Comparison of ENCODE assay signal across 27 cellular contexts in genomic region chr14:53161758-53162512, GRCh38. TPM values are rescaled to one million over a fixed set of nuclear protein-coding genes. Genes with fewer than 3 reads are reported as not detected.
DNase-seq lines count a peak whose midpoint lies in the region; ATAC-seq and TF ChIP-seq lines count a peak whose summit lies in the region.
"Had no signal": no experiment of that assay in that cellular context is flagged by ENCODE, and none has a peak within 500 bp of the region (broad histone marks: within the 10 kb centered on the region; RNA-seq: fewer than 3 reads in every experiment).

No MANE protein-coding gene starts in this region.

- no peaks in the 10 kb centered on the region for H3K36me3 Mint-ChIP-seq in CD4-positive, alpha-beta T cell (ENCODE audit: low read depth)
- no peaks in the 10 kb centered on the region for H3K36me3 Mint-ChIP-seq in T-helper 17 cell (ENCODE audit: low read depth)
- H3K36me3 Mint-ChIP-seq: neural progenitor cell had no signal

- intact Hi-C loops in CD4-positive, alpha-beta T cell (cut with DNase I, micrococcal nuclease), result no loop called here

- H3K27ac ChIP-seq in CD4-positive, alpha-beta T cell (ENCODE audit: low read depth, low read length), result no peak overlapping the region
- peak overlapping the region; percentile 10; the same call in 1 of the 2 replicates for H3K27ac ChIP-seq in HL-60 (replicated peaks)
- H3K27ac ChIP-seq: adrenal gland, dorsolateral prefrontal cortex, gastrocnemius medialis, KMS-11, neural progenitor cell had no signal

- H3K36me3 ChIP-seq in MG63, result no peaks in the 10 kb centered on the region
- H3K36me3 ChIP-seq: adrenal gland, gastrocnemius medialis, neural progenitor cell, spleen had no signal

- H3K27me3 Mint-ChIP-seq in CD4-positive, alpha-beta T cell, result no peaks in the 10 kb centered on the region
- no peaks in the 10 kb centered on the region for H3K27me3 Mint-ChIP-seq in T-helper 17 cell

- H3K9me3 Mint-ChIP-seq in CD4-positive, alpha-beta T cell, result peaks cover 3% of the 10 kb centered on the region

- H3K9me3 ChIP-seq in CD4-positive, alpha-beta T cell (ENCODE audit: control insufficient read depth, low read length), result no peaks in the 10 kb centered on the region
- H3K9me3 ChIP-seq in T-helper 17 cell (ENCODE audit: control insufficient read depth, low read length, poor library complexity, severe bottlenecking), result no peaks in the 10 kb centered on the region
- H3K9me3 ChIP-seq in MG63, result no peaks in the 10 kb centered on the region
- H3K9me3 ChIP-seq: adrenal gland, body of pancreas, gastrocnemius medialis had no signal

- CTCF ChIA-PET in CD4-positive, alpha-beta T cell (lab: Charles Lee), result interaction anchor here (1.0 kb wide), 1 partner anchor 11 kb away, joined by 4 read pairs; no protein-coding TSS in a partner anchor

- POLR2A ChIA-PET in CD4-positive, alpha-beta T cell (lab: Charles Lee), result interaction anchor here (1.0 to 1.3 kb wide), 2 partner anchors 9 to 12 kb away, joined by 3 to 20 read pairs; partner anchors contain the start of gene DDHD1

- ATAC-seq in CD4-positive, alpha-beta T cell (ENCODE audit: poor library complexity), result peak; percentile 58
- ATAC-seq in T-helper 17 cell (peak; percentile 85), HG02840 (IDR thresholded peaks at IDR 0.05; ENCODE audit: low FRiP score, unreplicated experiment) (no peak), GM19467 (IDR thresholded peaks at IDR 0.05; ENCODE audit: unreplicated experiment) (no peak)
- ATAC-seq: body of pancreas, gastrocnemius medialis, HCT116, right cardiac atrium had no signal

- H3K4me1 Mint-ChIP-seq in CD4-positive, alpha-beta T cell (ENCODE audit: low read depth), result peaks cover 6% of the 10 kb centered on the region
- H3K4me1 Mint-ChIP-seq in T-helper 17 cell, result peaks cover 5% of the 10 kb centered on the region
- H3K4me1 Mint-ChIP-seq: neural progenitor cell had no signal

- peak; percentile 63 to 77 for DNase-seq in AML-193 (lab: John Stamatoyannopoulos, UW)
- no peak for DNase-seq in CD4-positive, alpha-beta T cell
- DNase-seq in HL-60 (ENCODE audit: low read depth in 1 of 2, low spot score in 1 of 2), result peak in 1 of 2 experiments; percentile 30
- no peak for DNase-seq in T-helper 17 cell
- DNase-seq in COR-L47 (lab: John Stamatoyannopoulos, UW), result no peak
- DNase-seq in MG63, result no peak
- DNase-seq: activated naive CD4-positive, alpha-beta T cell; activated T-cell treated with anti-CD3 and anti-CD28 coated beads for 4 hours; adrenal gland; body of pancreas; C1 segment of cervical spinal cord; cerebellar nuclear complex; dorsolateral prefrontal cortex; EL; gastrocnemius medialis; mesenchymal stem cell; NCI-H1694 treated with DMSO at 0.1 percent for 48 hours; NCI-H2171 treated with DMSO at 0.1 percent for 48 hours; posterior cingulate gyrus; right cardiac atrium; spleen; stimulated activated CD4-positive, alpha-beta T cell treated with anti-CD3 and anti-CD28 coated beads, Interleukin-2, amount 100 ng/mL, for 48 hours had no signal

- no peak for TF ChIP-seq CTCF in CD4-positive, alpha-beta T cell (IDR thresholded peaks at IDR 0.05)
- TF ChIP-seq CTCF in HL-60 (IDR thresholded peaks at IDR 0.05; ENCODE audit: insufficient read depth, low read length), result no peak

- H3K27ac Mint-ChIP-seq in CD4-positive, alpha-beta T cell, result no peak overlapping the region
- H3K27ac Mint-ChIP-seq in T-helper 17 cell, result no peak overlapping the region
- H3K27ac Mint-ChIP-seq: neural progenitor cell had no signal

- no peaks in the 10 kb centered on the region for H3K27me3 ChIP-seq in CD4-positive, alpha-beta T cell (ENCODE audit: control insufficient read depth, insufficient read depth, low read length)
- H3K27me3 ChIP-seq in HL-60 (ENCODE audit: insufficient read depth, poor library complexity, severe bottlenecking) (no peaks in the 10 kb centered on the region), MG63 (no peaks in the 10 kb centered on the region)
- H3K27me3 ChIP-seq: adrenal gland, body of pancreas, dorsolateral prefrontal cortex, gastrocnemius medialis, neural progenitor cell, spleen had no signal

- H3K4me3 Mint-ChIP-seq in CD4-positive, alpha-beta T cell, result no peak overlapping the region
- H3K4me3 Mint-ChIP-seq in T-helper 17 cell, result no peak overlapping the region
- H3K4me3 Mint-ChIP-seq: neural progenitor cell had no signal

- H3K4me3 ChIP-seq in HL-60 (replicated peaks; ENCODE audit: insufficient read depth, low read length) (no peak overlapping the region), MG63 (no peak overlapping the region)
- H3K4me3 ChIP-seq: adrenal gland, body of pancreas, dorsolateral prefrontal cortex, gastrocnemius medialis, neural progenitor cell, spleen had no signal

RNA-seq across cellular contexts. Expression of gene DDHD1, which starts 8.8 kb away (rescaled TPM):
- total RNA-seq in CD4-positive, alpha-beta T cell, result 10 to 100 TPM; 42.5 to 44.5 TPM
- total RNA-seq in T-helper 17 cell, result 10 to 100 TPM; 77.1 to 80.4 TPM
- 4.3 and 7.7 TPM in 2 replicates for total RNA-seq in MG63 (2014; rRNA removed; shearing (Covaris generic); ENCODE audit: low replicate concordance)

Comparison
In these comparisons a context has a peak if more than half of its experiments do, and no peak if none do; other contexts are left out.
1. DNase-seq: peak in AML-193 (2 of 2); none in CD4-positive, alpha-beta T cell (0 of 10), T-helper 17 cell (0 of 3), COR-L47 (single experiment) and MG63 (single experiment).
2. ATAC-seq: peak in CD4-positive, alpha-beta T cell (single experiment) and T-helper 17 cell (single experiment); none in HG02840 (single experiment) and GM19467 (single experiment).